Comparison of ENCODE assay signal across 8 cellular contexts in genomic region chr11:124673333-124674167, GRCh38. TPM values are rescaled to one million over a fixed set of nuclear protein-coding genes. Genes with fewer than 3 reads are reported as not detected.
A peak's percentile ranks its signal among the peaks of the same experiment; 100 is the strongest.
DNase-seq lines count a peak whose midpoint lies in the region; ATAC-seq, FAIRE-seq and TF ChIP-seq lines count a peak whose summit lies in the region.

Gene SIAE, minus strand, starts transcription at chr11:124673739. Its CDS starts 31 bp downstream, at chr11:124673708.
Gene SPA17, plus strand, starts transcription at chr11:124673904. Its CDS starts 1,361 bp downstream, at chr11:124675265.

- peak within 1 kb of the TSS; percentile 95 for H3K27ac Mint-ChIP-seq in Caco-2 (ENCODE audit: unreplicated experiment)
- peak within 1 kb of the TSS; percentile 95 for H3K27ac Mint-ChIP-seq in mesothelial cell of epicardium

- H3K79me2 ChIP-seq in OCI-LY3 (ENCODE audit: low read length) (no peaks in the 10 kb centered on the region), endothelial cell of umbilical vein (ENCODE audit: control insufficient read depth, insufficient read depth, low read length) (no peaks in the 10 kb centered on the region)

- H2AFZ ChIP-seq in OCI-LY3 (ENCODE audit: low read depth, low read length) (peak within 1 kb of the TSS; percentile 62; the same call in 1 of the 2 replicates), endothelial cell of umbilical vein (ENCODE audit: low read depth, low read length) (peak within 1 kb of the TSS; percentile 41)

- no peaks in the 10 kb centered on the region; the same call in 1 of the 2 replicates for H3K9me3 ChIP-seq in Caco-2
- no peaks in the 10 kb centered on the region for H3K9me3 ChIP-seq in OCI-LY3 (ENCODE audit: insufficient read depth, low read length)
- H3K9me3 ChIP-seq in endothelial cell of umbilical vein (replicated peaks; ENCODE audit: control insufficient read depth, insufficient read depth, low read length) = no peaks in the 10 kb centered on the region

- POLR2A ChIA-PET in Caco-2 (lab: Charles Lee) = interaction anchor here (0.5 to 1.2 kb wide), 16 partner anchors 43 to 1429 kb away, joined by 3 to 14 read pairs (median 4); partner anchors contain the start of gene NRGN
- POLR2A ChIA-PET in endothelial cell of umbilical vein (lab: Charles Lee) = interaction anchor here (0.7 to 1.6 kb wide), 5 partner anchors 66 to 163 kb away, joined by 3 to 6 read pairs (median 3); partner anchors contain the start of gene NRGN

- no peaks in the 10 kb centered on the region for H3K27me3 Mint-ChIP-seq in Caco-2 (ENCODE audit: insufficient read depth, unreplicated experiment)
- peaks cover 7% of the 10 kb centered on the region for H3K27me3 Mint-ChIP-seq in mesothelial cell of epicardium (ENCODE audit: low read depth)

- dilution Hi-C loops in endothelial cell of umbilical vein (cut with MboI; ENCODE audit: extremely low pct_ligation_motif_present, low sequenced_read_pairs) = no loop called here

- peak; percentile 82 for ATAC-seq in GM21360 (IDR thresholded peaks at IDR 0.05; ENCODE audit: unreplicated experiment)

- H3K4me3 Mint-ChIP-seq in Caco-2 (ENCODE audit: unreplicated experiment) (peak within 1 kb of the TSS; percentile 90), mesothelial cell of epicardium (peak within 1 kb of the TSS; percentile 84)

- no peaks in the 10 kb centered on the region for H3K4me1 Mint-ChIP-seq in Caco-2 (ENCODE audit: low read depth, unreplicated experiment)
- H3K4me1 Mint-ChIP-seq in mesothelial cell of epicardium = peaks cover 14% of the 10 kb centered on the region

- peak within 1 kb of the TSS; percentile 79 for H3K4me2 ChIP-seq in OCI-LY3 (ENCODE audit: low read length)
- peak within 1 kb of the TSS; percentile 84 for H3K4me2 ChIP-seq in endothelial cell of umbilical vein (ENCODE audit: insufficient read depth, low read length)

- CTCF ChIA-PET in Caco-2 (lab: Charles Lee) = interaction anchor here (0.6 to 2.3 kb wide), 14 partner anchors 17 to 217 kb away, joined by 3 to 20 read pairs (median 6); no protein-coding TSS in a partner anchor
- CTCF ChIA-PET in endothelial cell of umbilical vein (lab: Charles Lee) = interaction anchor here (0.7 to 8.9 kb wide), 14 partner anchors 9 to 194 kb away, joined by 3 to 267 read pairs (median 5); partner anchors contain the start of gene NRGN

- H3K36me3 Mint-ChIP-seq in Caco-2 (ENCODE audit: insufficient read depth, unreplicated experiment) = peaks cover 19% of the 10 kb centered on the region
- no peaks in the 10 kb centered on the region for H3K36me3 Mint-ChIP-seq in mesothelial cell of epicardium

- no peaks in the 10 kb centered on the region for H3K9me1 ChIP-seq in endothelial cell of umbilical vein (replicated peaks; ENCODE audit: control insufficient read depth, extremely low read depth, insufficient read depth, low read length)

- TF ChIP-seq CTCF in Caco-2 (IDR thresholded peaks at IDR 0.05; ENCODE audit: insufficient read depth in 1 of 2, low read depth in 1 of 2, low read length in 1 of 2, severe bottlenecking in 1 of 2, unreplicated experiment in 1 of 2) (no peak), OCI-LY3 (IDR thresholded peaks at IDR 0.05; ENCODE audit: low read depth, low read length) (no peak), endothelial cell of umbilical vein (IDR thresholded peaks at IDR 0.05; ENCODE audit: extremely low read depth in 1 of 2, insufficient read depth in 1 of 2, low read depth in 1 of 2, low read length in 2 of 2) (no peak), mesothelial cell of epicardium (IDR thresholded peaks at IDR 0.05; ENCODE audit: unreplicated experiment) (no peak)

- TF ChIP-seq POLR2A in endothelial cell of umbilical vein (IDR thresholded peaks at IDR 0.05; ENCODE audit: low read depth, low read length) = peak; percentile 96

- H3K36me3 ChIP-seq in Caco-2 (ENCODE audit: control insufficient read depth, insufficient read depth, low read length) = no peaks in the 10 kb centered on the region
- no peaks in the 10 kb centered on the region for H3K36me3 ChIP-seq in OCI-LY3 (replicated peaks; ENCODE audit: low read depth, low read length)
- H3K36me3 ChIP-seq in endothelial cell of umbilical vein (ENCODE audit: control insufficient read depth in 2 of 2, extremely low read depth in 1 of 2, insufficient read depth in 2 of 2, low read length in 2 of 2) = no peaks in the 10 kb centered on the region

- H3K4me1 ChIP-seq in Caco-2 (peaks cover 19% of the 10 kb centered on the region), OCI-LY3 (ENCODE audit: low read length) (peaks cover 15% of the 10 kb centered on the region), endothelial cell of umbilical vein (ENCODE audit: control insufficient read depth, extremely low read depth, insufficient read depth, low read length) (peaks cover 26% of the 10 kb centered on the region)

- peak; percentile 91 for FAIRE-seq in endothelial cell of umbilical vein (lab: Jason Lieb, UNC)

- peak within 1 kb of the TSS; percentile 78 for H3K9ac ChIP-seq in OCI-LY3 (ENCODE audit: low read length)
- peak within 1 kb of the TSS; percentile 80 for H3K9ac ChIP-seq in endothelial cell of umbilical vein (replicated peaks; ENCODE audit: extremely low read depth, insufficient read depth, low read length)

- DNase-seq in Caco-2 (peak; percentile 98 to 99), HT1080 (ENCODE audit: low read depth) (peak; percentile 99), activated T-cell treated with anti-CD3 and anti-CD28 coated beads for 24 hours (ENCODE audit: low read depth) (peak; percentile 82), endothelial cell of umbilical vein (ENCODE audit: low read depth, low spot score) (peak; percentile 97), mesothelial cell of epicardium (ENCODE audit: low spot score in 2 of 2, unreplicated experiment in 2 of 2) (peak; percentile 80 to 88)
- DNase-seq in stimulated activated CD8-positive, alpha-beta memory T cell treated with anti-CD3 and anti-CD28 coated beads, Interleukin-15, amount 100 ng/mL, for 4 hours (ENCODE audit: low read depth in 2 of 2) = peak; percentile 62 to 67

- BruUV-seq in Caco-2 (replicated peaks; lab: Mats Ljungman, UMichigan) (TSS peak; percentile 67), endothelial cell of umbilical vein (replicated peaks; lab: Mats Ljungman, UMichigan) (TSS peak; percentile 65)

- intact Hi-C loops in Caco-2 (cut with micrococcal nuclease; ENCODE audit: unreplicated experiment) (loop anchor here (1.0 kb wide), 4 partner anchors 66 to 164 kb away; partner anchors contain the start of gene NRGN), endothelial cell of umbilical vein (cut with micrococcal nuclease) (loop anchor here (1.0 to 2.0 kb wide), 8 partner anchors 45 to 164 kb away; partner anchors contain the start of gene MSANTD2)

- H3K27me3 ChIP-seq in Caco-2 (replicated peaks; ENCODE audit: control insufficient read depth, insufficient read depth, low read length) (no peaks in the 10 kb centered on the region), OCI-LY3 (ENCODE audit: low read depth, low read length) (no peaks in the 10 kb centered on the region), endothelial cell of umbilical vein (ENCODE audit: control insufficient read depth in 2 of 2, insufficient read depth in 2 of 2, low read length in 2 of 2) (no peaks in the 10 kb centered on the region)

- H4K20me1 ChIP-seq in OCI-LY3 (ENCODE audit: insufficient read depth, low read length) (no peaks in the 10 kb centered on the region), endothelial cell of umbilical vein (replicated peaks; ENCODE audit: control insufficient read depth, extremely low read depth, insufficient read depth, low read length) (no peaks in the 10 kb centered on the region)

- H3K27ac ChIP-seq in OCI-LY3 (ENCODE audit: low read length) (no peak within 1 kb of the TSS), endothelial cell of umbilical vein (ENCODE audit: insufficient read depth, low read depth, low read length) (peak within 1 kb of the TSS; percentile 63)

- H3K9me3 Mint-ChIP-seq in Caco-2 (ENCODE audit: unreplicated experiment) (no peaks in the 10 kb centered on the region), mesothelial cell of epicardium (no peaks in the 10 kb centered on the region)

- peak within 1 kb of the TSS; percentile 55 for H3K4me3 ChIP-seq in Caco-2 (ENCODE audit: low read depth, low read length)
- H3K4me3 ChIP-seq in OCI-LY3 (ENCODE audit: low read length) = peak within 1 kb of the TSS; percentile 93
- peak within 1 kb of the TSS; percentile 65 to 95 (median 65) for H3K4me3 ChIP-seq in endothelial cell of umbilical vein (replicated peaks in 1 of 3; ENCODE audit: insufficient read depth in 1 of 3, low read depth in 1 of 3, low read length in 3 of 3)

TF ChIP-seq in endothelial cell of umbilical vein, 7 proteins besides CTCF, POLR2A, EP300 and RAD21 (continues in another document):
- no peak for TF ChIP-seq JUN (IDR thresholded peaks at IDR 0.05; ENCODE audit: borderline replicate concordance, insufficient read depth, insufficient read length, low read depth)
- TF ChIP-seq EZH2 (IDR thresholded peaks at IDR 0.05; ENCODE audit: borderline replicate concordance, low read depth, low read length, severe bottlenecking) = no peak

RNA-seq across cellular contexts. Expression of gene SIAE, which starts in this region (rescaled TPM):
- 33.7 and 34.1 TPM in 2 replicates for total RNA-seq in Caco-2 (2022)
- total RNA-seq in HT1080 (2014; rRNA removed; shearing (Covaris generic)) = 4.3 and 5.5 TPM in 2 replicates
- polyA plus RNA-seq in HT1080 (2015; cell fraction: cytosol; rRNA removed) = 9.9 and 13.2 TPM in 2 replicates
- polyA plus RNA-seq in HT1080 (2015; cell fraction: nucleus; rRNA removed) = 31.9 and 34.6 TPM in 2 replicates
- total RNA-seq in endothelial cell of umbilical vein = 15.1 and 16.9 TPM in 2 replicates
- 22.1 and 23.9 TPM in 2 replicates for polyA plus RNA-seq in endothelial cell of umbilical vein
- polyA plus RNA-seq in endothelial cell of umbilical vein (2011; cell fraction: cytosol; rRNA removed) = 18.3 TPM in 2 replicates
- polyA plus RNA-seq in endothelial cell of umbilical vein (2011; cell fraction: nucleus; rRNA removed) = 17.3 and 19.9 TPM in 2 replicates
- polyA plus RNA-seq in endothelial cell of umbilical vein (2012) = 24.2 and 28.2 TPM in 2 replicates
- polyA minus RNA-seq in endothelial cell of umbilical vein = 24.5 and 25.2 TPM in 2 replicates
- 3.2 TPM for polyA minus RNA-seq in endothelial cell of umbilical vein (2011; cell fraction: cytosol; rRNA and poly(A)+ RNA removed)
- 7.5 and 8.1 TPM in 2 replicates for polyA minus RNA-seq in endothelial cell of umbilical vein (2011; cell fraction: nucleus; rRNA and poly(A)+ RNA removed)
- 8.8 to 10.7 TPM (median 8.8 TPM) in 3 replicates for total RNA-seq in mesothelial cell of epicardium

RNA-seq across cellular contexts. Expression of gene SPA17, which starts in this region (rescaled TPM):
- 3.7 and 4.2 TPM in 2 replicates for total RNA-seq in Caco-2 (2022)
- total RNA-seq in HT1080 (2014; rRNA removed; shearing (Covaris generic)) = 17.4 and 17.7 TPM in 2 replicates
- polyA plus RNA-seq in HT1080 (2015; cell fraction: cytosol; rRNA removed) = 24.9 and 35.9 TPM in 2 replicates
- 15.7 and 18.0 TPM in 2 replicates for polyA plus RNA-seq in HT1080 (2015; cell fraction: nucleus; rRNA removed)
- total RNA-seq in endothelial cell of umbilical vein = 4.7 and 6.1 TPM in 2 replicates
- 2.8 and 3.9 TPM in 2 replicates for polyA plus RNA-seq in endothelial cell of umbilical vein
- 7.7 and 8.6 TPM in 2 replicates for polyA plus RNA-seq in endothelial cell of umbilical vein (2011; cell fraction: cytosol; rRNA removed)
- 3.3 and 5.8 TPM in 2 replicates for polyA plus RNA-seq in endothelial cell of umbilical vein (2011; cell fraction: nucleus; rRNA removed)
- 9.8 and 15.4 TPM in 2 replicates for polyA plus RNA-seq in endothelial cell of umbilical vein (2012)
- 5.3 and 6.7 TPM in 2 replicates for polyA minus RNA-seq in endothelial cell of umbilical vein
- polyA minus RNA-seq in endothelial cell of umbilical vein (2011; cell fraction: cytosol; rRNA and poly(A)+ RNA removed) = 1.8 TPM
- 3.1 and 3.5 TPM in 2 replicates for polyA minus RNA-seq in endothelial cell of umbilical vein (2011; cell fraction: nucleus; rRNA and poly(A)+ RNA removed)
- total RNA-seq in mesothelial cell of epicardium = 3.8 to 7.7 TPM (median 5.5 TPM) in 3 replicates
